Comparison of ENCODE assay signal across 25 cellular contexts in genomic region chr11:92638678-92639077, GRCh38.
DNase-seq lines count a peak whose midpoint lies in the region; ATAC-seq and TF ChIP-seq lines count a peak whose summit lies in the region.
"Had no signal": no experiment of that assay in that cellular context is flagged by ENCODE, and none has a peak within 500 bp of the region (broad histone marks: within the 10 kb centered on the region; RNA-seq: fewer than 3 reads in every experiment).

No MANE protein-coding gene starts in this region.

- ATAC-seq in HG03432 (IDR thresholded peaks at IDR 0.05; ENCODE audit: unreplicated experiment): peak; percentile 56
- no peak for ATAC-seq in gastroesophageal sphincter
- ATAC-seq: CD8-positive, alpha-beta T cell; Panc1; SK-N-SH treated with all-trans-retinoic acid at 6 μM for 48 hours had no signal

- 90 to 97% methylated on average over 3 of the region's 3 CpGs for WGBS in gastroesophageal sphincter (ENCODE audit: low coverage in 1 of 2), 2 donors

- TF ChIP-seq CTCF in kidney epithelial cell (IDR thresholded peaks at IDR 0.05; ENCODE audit: insufficient read depth, low read length, poor library complexity, severe bottlenecking): no peak
- TF ChIP-seq CTCF in GM13976 (IDR thresholded peaks at IDR 0.05; ENCODE audit: borderline replicate concordance, control extremely low read depth, extremely low read depth, insufficient read depth, missing control alignments): no peak
- no peak for TF ChIP-seq CTCF in gastroesophageal sphincter (IDR thresholded peaks at IDR 0.05)

- in situ Hi-C loops in GM13976 (cut with MboI; ENCODE audit: low sequenced_read_pairs, unreplicated experiment): no loop called here

- H3K36me3 ChIP-seq in kidney epithelial cell (ENCODE audit: control insufficient read depth, insufficient read depth, low read length) (no peaks in the 10 kb centered on the region), gastroesophageal sphincter (no peaks in the 10 kb centered on the region)

- DNase-seq in DMS53 (lab: John Stamatoyannopoulos, UW) (peak; percentile 35), DMS53 treated with DMSO at 0.1 percent for 48 hours (lab: John Stamatoyannopoulos, UW; ENCODE audit: unreplicated experiment) (no peak), kidney epithelial cell (ENCODE audit: low read depth) (peak; percentile 44), ecto neural progenitor cell (ENCODE audit: low spot score) (no peak), GM13976 (ENCODE audit: low spot score) (no peak), midbrain (lab: John Stamatoyannopoulos, UW) (no peak)
- DNase-seq: AML-193; C1 segment of cervical spinal cord; CD8-positive, alpha-beta T cell; EL; GF-D8; KBM-7; NCI-H1092; NCI-H1436; NCI-H187 treated with DMSO at 0.1 percent for 48 hours; NCI-H2107; NCI-H2227 treated with DMSO at 0.1 percent for 48 hours; NCI-H510A; NCI-H774; NK-92 treated with Interleukin-12 subunit alpha and Interleukin-12 subunit beta, amount 100 ng/mL, for 24 hours had no signal

- H3K9me3 ChIP-seq in gastroesophageal sphincter: no peaks in the 10 kb centered on the region

- TF ChIP-seq EP300 in gastroesophageal sphincter (IDR thresholded peaks at IDR 0.05): no peak

- TF ChIP-seq POLR2A in gastroesophageal sphincter (IDR thresholded peaks at IDR 0.05): no peak

- H3K27me3 ChIP-seq in kidney epithelial cell (ENCODE audit: control insufficient read depth, insufficient read depth, low read length): no peaks in the 10 kb centered on the region
- no peaks in the 10 kb centered on the region for H3K27me3 ChIP-seq in gastroesophageal sphincter

- H3K4me3 ChIP-seq in kidney epithelial cell (ENCODE audit: low read depth, low read length) (no peak overlapping the region), gastroesophageal sphincter (no peak overlapping the region)

- H3K27ac ChIP-seq in gastroesophageal sphincter: no peak overlapping the region
- H3K27ac ChIP-seq: 22Rv1 had no signal

- H3K4me1 ChIP-seq in gastroesophageal sphincter: peaks cover 0 to 10% (median 0%) of the 10 kb centered on the region in 3 donors

Comparison
In these comparisons a context has a peak if more than half of its experiments do, and no peak if none do; other contexts are left out.
1. DNase-seq: peak in DMS53 (single experiment) and kidney epithelial cell (single experiment); none in DMS53 treated with DMSO at 0.1 percent for 48 hours (single experiment), ecto neural progenitor cell (single experiment), GM13976 (single experiment) and midbrain (single experiment).